In the genomic region with DNA sequence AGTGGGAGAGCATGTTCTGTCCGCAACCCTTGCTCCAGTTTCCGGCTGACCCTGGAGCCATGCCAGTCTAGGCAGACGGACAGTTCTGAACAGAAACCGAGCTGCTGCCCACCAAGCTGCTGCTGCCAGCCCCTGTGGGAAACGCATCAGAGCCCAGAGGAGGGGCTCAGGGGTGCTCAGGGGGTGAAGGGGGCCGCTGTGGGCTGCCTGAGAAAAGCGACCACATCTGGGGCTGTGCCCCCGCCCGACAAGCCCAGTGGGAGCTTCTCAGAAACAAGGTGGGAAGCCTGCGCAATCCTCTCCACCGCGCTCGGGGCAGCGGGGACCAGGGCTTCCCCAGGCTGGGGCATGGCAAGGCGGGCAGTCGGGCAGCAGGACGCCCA, we compare ENCODE assay signal across 28 cellular contexts. TPM values are rescaled to one million over a fixed set of nuclear protein-coding genes. Genes with fewer than 3 reads are reported as not detected.
"Had no signal": no experiment of that assay in that cellular context is flagged by ENCODE, and none has a peak within 500 bp of the region (broad histone marks: within the 10 kb centered on the region; RNA-seq: fewer than 3 reads in every experiment).

No MANE protein-coding gene starts in this region.

- H3K27ac ChIP-seq: body of pancreas, ovary, psoas muscle, vagina, WERI-Rb-1 had no signal

- H3K9me3 ChIP-seq: body of pancreas, gastroesophageal sphincter, ovary, psoas muscle, vagina had no signal

- H3K27me3 Mint-ChIP-seq: activated naive CD8-positive, alpha-beta T cell had no signal

- ATAC-seq: activated CD4-positive, CD25-positive, alpha-beta regulatory T cell treated with anti-CD3 and anti-CD28 coated beads, Interleukin-2, amount 50 U/mL, for 24 hours; body of pancreas; effector memory CD8-positive, alpha-beta T cell; gastroesophageal sphincter; psoas muscle had no signal

- H3K4me1 ChIP-seq: body of pancreas, psoas muscle, vagina had no signal

- DNase-seq: activated CD4-positive, alpha-beta T cell treated with anti-CD3 and anti-CD28 coated beads for 48 hours; activated CD4-positive, alpha-beta T cell treated with anti-CD3 and anti-CD28 coated beads, Interleukin-2, amount 50 U/mL, for 48 hours; activated CD8-positive, alpha-beta memory T cell treated with anti-CD3 and anti-CD28 coated beads for 24 hours; activated effector memory CD4-positive, alpha-beta T cell treated with Interleukin-2 at 50 U/mL for 16 hours; activated naive CD4-positive, alpha-beta T cell treated with Interleukin-2 at 50 U/mL for 16 hours; body of pancreas; cerebellar nuclear complex; cortex of kidney; effector memory CD8-positive, alpha-beta T cell; erythroblast; head of caudate nucleus; hippocampal formation; mammary epithelial cell; naive B cell; nephron progenitor cell; stimulated activated CD4-positive, alpha-beta T cell treated with anti-CD3 and anti-CD28 coated beads, Interleukin-2, amount 100 ng/mL, for 48 hours; T-helper 9 cell; WERI-Rb-1 had no signal

- H3K4me3 Mint-ChIP-seq: activated naive CD8-positive, alpha-beta T cell; effector memory CD8-positive, alpha-beta T cell; naive B cell; nephron progenitor cell; stimulated activated naive CD8-positive, alpha-beta T cell treated with anti-CD3 and anti-CD28 coated beads, Interleukin-15, Interleukin-2, amounts not matched to agents 100 ng/mL and 50 ng/mL, for 24 hours; T-helper 1 cell treated with Interleukin-12 subunit alpha and Interleukin-12 subunit beta and Interleukin-4 antibody, amounts not matched to agents 30 μg/mL and 1 μg/mL, for 36 hours; type B pancreatic cell had no signal

- H3K27me3 ChIP-seq: body of pancreas, ovary, vagina had no signal

- H3K4me3 ChIP-seq: body of pancreas, ovary, psoas muscle, vagina had no signal

- H3K27ac Mint-ChIP-seq: activated naive CD8-positive, alpha-beta T cell; effector memory CD8-positive, alpha-beta T cell; naive B cell; nephron progenitor cell; stimulated activated naive CD8-positive, alpha-beta T cell treated with anti-CD3 and anti-CD28 coated beads, Interleukin-15, Interleukin-2, amounts not matched to agents 100 ng/mL and 50 ng/mL, for 24 hours; T-helper 1 cell treated with Interleukin-12 subunit alpha and Interleukin-12 subunit beta and Interleukin-4 antibody, amounts not matched to agents 30 μg/mL and 1 μg/mL, for 36 hours; type B pancreatic cell had no signal

- H3K9me3 Mint-ChIP-seq: effector memory CD8-positive, alpha-beta T cell; naive B cell; nephron progenitor cell; stimulated activated naive CD8-positive, alpha-beta T cell treated with anti-CD3 and anti-CD28 coated beads, Interleukin-15, Interleukin-2, amounts not matched to agents 100 ng/mL and 50 ng/mL, for 24 hours; T-helper 1 cell treated with Interleukin-12 subunit alpha and Interleukin-12 subunit beta and Interleukin-4 antibody, amounts not matched to agents 30 μg/mL and 1 μg/mL, for 36 hours; type B pancreatic cell had no signal

- H3K36me3 Mint-ChIP-seq: activated naive CD8-positive, alpha-beta T cell; naive B cell; type B pancreatic cell had no signal

- H3K36me3 ChIP-seq: gastroesophageal sphincter, ovary, vagina, WERI-Rb-1 had no signal

- H3K4me1 Mint-ChIP-seq: naive B cell had no signal

RNA-seq across cellular contexts. Expression of a gene that starts 38.8 kb away (rescaled TPM):
- total RNA-seq: vagina had no signal
- polyA plus RNA-seq: aorta, mammary epithelial cell had no signal
